Comparison of ENCODE assay signal across 1 cellular context in the genomic region with DNA sequence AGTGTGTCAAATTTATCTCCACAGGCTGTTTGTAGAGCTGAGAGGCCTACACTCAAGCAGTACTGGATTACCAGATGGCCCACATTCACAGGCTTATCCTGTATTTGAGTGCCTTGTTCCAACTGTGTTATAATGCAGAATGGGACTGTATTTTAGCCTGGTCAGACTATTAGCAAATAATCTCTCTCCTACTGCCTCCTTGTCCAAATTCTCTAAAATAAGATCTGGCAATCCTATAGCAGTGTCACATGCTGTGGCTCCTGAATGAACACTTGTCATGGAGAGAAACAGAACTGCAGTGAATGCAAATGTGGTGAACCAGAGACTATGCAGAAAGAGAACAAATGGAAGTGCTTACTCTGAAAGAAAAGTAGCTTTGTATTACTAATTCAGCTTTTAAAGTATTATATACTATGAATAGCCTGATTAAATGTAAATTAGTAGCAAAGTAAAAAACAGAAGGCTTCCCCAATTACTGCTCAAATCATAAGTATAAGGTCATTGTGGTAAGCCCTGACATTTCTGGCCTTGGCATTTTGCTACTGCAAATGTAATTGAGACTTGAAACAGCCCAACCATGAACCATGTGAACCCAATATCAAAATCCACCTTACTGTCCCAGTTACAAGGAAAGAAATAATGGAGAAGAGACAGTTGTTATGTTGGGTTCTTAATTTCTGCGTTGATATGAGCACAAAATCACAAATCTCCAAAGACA.
TF ChIP-seq lines count a peak whose summit lies in the region.

No MANE protein-coding gene starts in this region.

TF ChIP-seq in H1, 55 proteins besides CTCF, POLR2A, EP300 and RAD21:
- TF ChIP-seq HDAC6 (IDR thresholded peaks at IDR 0.05; ENCODE audit: low read depth, low read length) (no peak), CTBP2 (IDR thresholded peaks at IDR 0.05; ENCODE audit: borderline replicate concordance, insufficient read depth, insufficient read length, low read length) (no peak), EZH2 (IDR thresholded peaks at IDR 0.05; ENCODE audit: low read depth, low read length, severe bottlenecking) (no peak), TCF12 (IDR thresholded peaks at IDR 0.05; ENCODE audit: low read depth, low read length) (no peak), RBBP5 (IDR thresholded peaks at IDR 0.05; ENCODE audit: borderline replicate concordance, low read depth, low read length) (no peak), SUZ12 (IDR thresholded peaks at IDR 0.05; ENCODE audit: low read length) (no peak), CEBPB (IDR thresholded peaks at IDR 0.05; ENCODE audit: low read depth, low read length) (no peak), BACH1 (IDR thresholded peaks at IDR 0.05; ENCODE audit: low read length) (no peak), ZNF274 (IDR thresholded peaks at IDR 0.05; ENCODE audit: borderline replicate concordance, extremely low read depth, low read length) (no peak), EGR1 (IDR thresholded peaks at IDR 0.05; ENCODE audit: borderline replicate concordance, low read depth, low read length) (no peak)
- TF ChIP-seq, protein P1, sequence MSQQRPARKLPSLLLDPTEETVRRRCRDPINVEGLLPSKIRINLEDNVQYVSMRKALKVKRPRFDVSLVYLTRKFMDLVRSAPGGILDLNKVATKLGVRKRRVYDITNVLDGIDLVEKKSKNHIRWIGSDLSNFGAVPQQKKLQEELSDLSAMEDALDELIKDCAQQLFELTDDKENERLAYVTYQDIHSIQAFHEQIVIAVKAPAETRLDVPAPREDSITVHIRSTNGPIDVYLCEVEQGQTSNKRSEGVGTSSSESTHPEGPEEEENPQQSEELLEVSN (IDR thresholded peaks at IDR 0.05), result no peak
